Comparison of ENCODE assay signal across 18 cellular contexts in genomic region chr3:184553385-184553784, GRCh38. TPM values are rescaled to one million over a fixed set of nuclear protein-coding genes. Genes with fewer than 3 reads are reported as not detected.
DNase-seq lines count a peak whose midpoint lies in the region; ATAC-seq and TF ChIP-seq lines count a peak whose summit lies in the region.
"Had no signal": no experiment of that assay in that cellular context is flagged by ENCODE, and none has a peak within 500 bp of the region (broad histone marks: within the 10 kb centered on the region; RNA-seq: fewer than 3 reads in every experiment).

No MANE protein-coding gene starts in this region.

- DNase-seq in CD4-positive, alpha-beta T cell, result no peak
- DNase-seq in globus pallidus (ENCODE audit: low spot score) (peak; percentile 61), neural progenitor cell (ENCODE audit: low spot score) (no peak), CD14-positive monocyte (ENCODE audit: low spot score) (no peak), right lobe of liver (no peak), NCI-H1694 treated with DMSO at 0.1 percent for 48 hours (lab: John Stamatoyannopoulos, UW) (no peak)
- DNase-seq: ACHN, DMS153, HCEC 1CT, NCI-H1930, NCI-H2171, NCI-H82 had no signal

- POLR2A ChIA-PET in CD4-positive, alpha-beta T cell (lab: Charles Lee), result no interaction called here

- no peaks in the 10 kb centered on the region for H4K20me1 ChIP-seq in neural progenitor cell (ENCODE audit: low read depth)

- no peak for TF ChIP-seq CTCF in CD4-positive, alpha-beta T cell (IDR thresholded peaks at IDR 0.05)
- no peak for TF ChIP-seq CTCF in neural progenitor cell (IDR thresholded peaks at IDR 0.05)
- TF ChIP-seq CTCF in CD14-positive monocyte (IDR thresholded peaks at IDR 0.05), result no peak
- no peak for TF ChIP-seq CTCF in right lobe of liver (IDR thresholded peaks at IDR 0.05)

- peaks cover 51% of the 10 kb centered on the region for H3K4me1 Mint-ChIP-seq in CD4-positive, alpha-beta T cell (ENCODE audit: low read depth)
- H3K4me1 Mint-ChIP-seq in activated T-helper 17 cell treated with anti-CD3 and anti-CD28 coated beads, Interleukin-2, amount 50 U/mL, for 72 hours, result peaks cover 16% of the 10 kb centered on the region
- peaks cover 6% of the 10 kb centered on the region for H3K4me1 Mint-ChIP-seq in neural progenitor cell
- H3K4me1 Mint-ChIP-seq in CD14-positive monocyte, result peaks cover 12% of the 10 kb centered on the region
- H3K4me1 Mint-ChIP-seq: B cell, IgD-negative memory B cell had no signal

- H3K9me3 Mint-ChIP-seq in CD4-positive, alpha-beta T cell, result no peaks in the 10 kb centered on the region
- H3K9me3 Mint-ChIP-seq in activated T-helper 17 cell treated with anti-CD3 and anti-CD28 coated beads, Interleukin-2, amount 50 U/mL, for 72 hours, result no peaks in the 10 kb centered on the region
- H3K9me3 Mint-ChIP-seq in neural progenitor cell (no peaks in the 10 kb centered on the region), CD14-positive monocyte (no peaks in the 10 kb centered on the region)
- H3K9me3 Mint-ChIP-seq: IgD-negative memory B cell had no signal

- H3K36me3 ChIP-seq in neural progenitor cell (no peaks in the 10 kb centered on the region), right lobe of liver (no peaks in the 10 kb centered on the region)

- intact Hi-C loops in CD4-positive, alpha-beta T cell (cut with DNase I, micrococcal nuclease), result no loop called here
- intact Hi-C loops in CD14-positive monocyte (cut with micrococcal nuclease) (no loop called here), right lobe of liver (cut with DNase I) (no loop called here)

- no peaks in the 10 kb centered on the region for H3K9me3 ChIP-seq in CD4-positive, alpha-beta T cell (ENCODE audit: control insufficient read depth, low read length)
- no peaks in the 10 kb centered on the region for H3K9me3 ChIP-seq in neural progenitor cell (ENCODE audit: low read depth)
- H3K9me3 ChIP-seq in right lobe of liver, result no peaks in the 10 kb centered on the region

- H2AFZ ChIP-seq in neural progenitor cell (replicated peaks), result peak overlapping the region; percentile 17

- no peak for TF ChIP-seq POLR2A in right lobe of liver (IDR thresholded peaks at IDR 0.05)

- H3K79me2 ChIP-seq in neural progenitor cell (ENCODE audit: low read depth), result no peaks in the 10 kb centered on the region

- H3F3A ChIP-seq in neural progenitor cell (ENCODE audit: low read depth), result peaks cover 9% of the 10 kb centered on the region

- CTCF ChIA-PET in CD4-positive, alpha-beta T cell (lab: Charles Lee), result no interaction called here

- no peaks in the 10 kb centered on the region for H3K27me3 ChIP-seq in CD4-positive, alpha-beta T cell (ENCODE audit: control insufficient read depth, insufficient read depth, low read length)
- H3K27me3 ChIP-seq in neural progenitor cell (peaks cover 13% of the 10 kb centered on the region), right lobe of liver (no peaks in the 10 kb centered on the region)

- H3K4me1 ChIP-seq in neural progenitor cell (peaks cover 16% of the 10 kb centered on the region), right lobe of liver (no peaks in the 10 kb centered on the region)

- peaks cover 10% of the 10 kb centered on the region for H3K27me3 Mint-ChIP-seq in CD4-positive, alpha-beta T cell
- peaks cover 10% of the 10 kb centered on the region for H3K27me3 Mint-ChIP-seq in activated T-helper 17 cell treated with anti-CD3 and anti-CD28 coated beads, Interleukin-2, amount 50 U/mL, for 72 hours
- H3K27me3 Mint-ChIP-seq in neural progenitor cell (ENCODE audit: insufficient read depth, low read depth) (peaks cover 14% of the 10 kb centered on the region), CD14-positive monocyte (ENCODE audit: low read depth in 3 of 3) (peaks cover 10 to 19% (median 12%) of the 10 kb centered on the region in 3 donors)

- WGBS in right lobe of liver (ENCODE audit: insufficient coverage, low coverage, low lambda C conversion rate, missing lambda C conversion rate), result 71% methylated on average over 3 of the region's 4 CpGs

- peak overlapping the region; percentile 24 for H3K27ac Mint-ChIP-seq in CD4-positive, alpha-beta T cell
- H3K27ac Mint-ChIP-seq in activated T-helper 17 cell treated with anti-CD3 and anti-CD28 coated beads, Interleukin-2, amount 50 U/mL, for 72 hours, result peak overlapping the region; percentile 34
- H3K27ac Mint-ChIP-seq in neural progenitor cell (no peak overlapping the region), CD14-positive monocyte (no peak overlapping the region)
- H3K27ac Mint-ChIP-seq: B cell, IgD-negative memory B cell had no signal

- no peak for ATAC-seq in CD4-positive, alpha-beta T cell (ENCODE audit: poor library complexity)
- no peak for ATAC-seq in activated T-helper 17 cell treated with anti-CD3 and anti-CD28 coated beads, Interleukin-2, amount 50 U/mL, for 72 hours (replicated peaks)
- no peak for ATAC-seq in right lobe of liver
- ATAC-seq in HG03460 (IDR thresholded peaks at IDR 0.05; ENCODE audit: unreplicated experiment), result no peak
- ATAC-seq: Right ventricle myocardium inferior had no signal

- H3K4me3 ChIP-seq in neural progenitor cell (no peak overlapping the region), right lobe of liver (no peak overlapping the region)

- no peak overlapping the region for H3K4me3 Mint-ChIP-seq in CD4-positive, alpha-beta T cell
- no peak overlapping the region for H3K4me3 Mint-ChIP-seq in activated T-helper 17 cell treated with anti-CD3 and anti-CD28 coated beads, Interleukin-2, amount 50 U/mL, for 72 hours
- H3K4me3 Mint-ChIP-seq in neural progenitor cell (no peak overlapping the region), CD14-positive monocyte (no peak overlapping the region)
- H3K4me3 Mint-ChIP-seq: B cell, IgD-negative memory B cell had no signal

- H3K4me2 ChIP-seq in neural progenitor cell, result no peak overlapping the region

- no peak overlapping the region for H3K9ac ChIP-seq in neural progenitor cell

- H3K36me3 Mint-ChIP-seq in CD4-positive, alpha-beta T cell (ENCODE audit: low read depth), result no peaks in the 10 kb centered on the region
- H3K36me3 Mint-ChIP-seq in activated T-helper 17 cell treated with anti-CD3 and anti-CD28 coated beads, Interleukin-2, amount 50 U/mL, for 72 hours (ENCODE audit: low read depth), result no peaks in the 10 kb centered on the region
- H3K36me3 Mint-ChIP-seq in neural progenitor cell, result no peaks in the 10 kb centered on the region
- H3K36me3 Mint-ChIP-seq in CD14-positive monocyte, result no peaks in the 10 kb centered on the region
- H3K36me3 Mint-ChIP-seq: IgD-negative memory B cell had no signal

- no peak overlapping the region for H3K27ac ChIP-seq in CD4-positive, alpha-beta T cell (ENCODE audit: low read depth, low read length)
- H3K27ac ChIP-seq in neural progenitor cell (no peak overlapping the region), right lobe of liver (no peak overlapping the region)

RNA-seq across cellular contexts. Expression of gene EPHB3, which starts 8.2 kb away (rescaled TPM):
- under 1 TPM; 0.19 to 0.22 TPM for total RNA-seq in CD4-positive, alpha-beta T cell
- total RNA-seq in activated T-helper 17 cell treated with anti-CD3 and anti-CD28 coated beads, Interleukin-2, amount 50 U/mL, for 72 hours, result under 1 TPM in 1 of 2 donors, not detected in 1; 0.11 TPM
- 2.3 and 3.6 TPM in 2 replicates for total RNA-seq in neural progenitor cell (ENCODE audit: low replicate concordance)
- polyA plus RNA-seq in CD14-positive monocyte, result 1 to 10 TPM in 1 of 2 donors, under 1 TPM in 1; 0.80 to 1.2 TPM
- under 1 TPM; 0.12 to 0.71 (median 0.37) TPM for total RNA-seq in right lobe of liver
- total RNA-seq: NCI-H460 had no signal
- polyA plus RNA-seq: IgD-negative memory B cell had no signal

Comparison
In these comparisons a context has a peak if more than half of its experiments do, and no peak if none do; other contexts are left out.
1. H3K27ac Mint-ChIP-seq: peak in CD4-positive, alpha-beta T cell (single experiment) and activated T-helper 17 cell treated with anti-CD3 and anti-CD28 coated beads, Interleukin-2, amount 50 U/mL, for 72 hours (single experiment); none in neural progenitor cell (single experiment) and CD14-positive monocyte (0 of 7).